8 cellular contexts compared by ENCODE assay signal in the genomic region with DNA sequence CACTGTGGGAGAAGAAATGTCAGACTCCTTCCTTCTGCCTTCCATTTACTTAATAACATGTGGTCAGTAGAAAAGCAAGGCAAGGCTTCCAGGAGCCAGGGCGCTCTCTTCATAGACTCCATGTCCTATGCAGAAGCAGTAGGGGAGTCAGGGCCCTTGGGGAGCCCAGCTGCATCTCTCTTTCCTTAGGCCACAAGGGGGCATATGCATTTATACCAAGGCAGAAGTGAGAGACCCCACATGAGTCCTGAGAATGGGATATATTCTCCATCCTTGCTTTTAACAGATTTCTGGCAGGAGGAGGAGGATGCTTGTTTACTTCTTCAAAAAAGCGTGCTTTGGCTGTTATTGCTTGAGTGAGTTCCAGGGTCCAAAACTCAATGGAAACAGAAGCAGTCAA.
DNase-seq lines count a peak whose midpoint lies in the region; ATAC-seq and TF ChIP-seq lines count a peak whose summit lies in the region.

No MANE protein-coding gene starts in this region.

- H3K4me3 ChIP-seq in tibial artery, result no peak overlapping the region

- intact Hi-C loops in tibial artery (cut with DNase I; ENCODE audit: low total_unique reads), result no loop called here

- H3K36me3 ChIP-seq in tibial artery, result no peaks in the 10 kb centered on the region

- H3K4me1 Mint-ChIP-seq in activated T-cell treated with anti-CD3 and anti-CD28 coated beads, Interleukin-2, amount 50 U/mL, for 4 hours (ENCODE audit: low read depth), result peaks cover 14% of the 10 kb centered on the region

- TF ChIP-seq CTCF in tibial artery (IDR thresholded peaks at IDR 0.05), result peak in 1 of 2 experiments; percentile 32

- no peaks in the 10 kb centered on the region for H3K36me3 Mint-ChIP-seq in activated T-cell treated with anti-CD3 and anti-CD28 coated beads, Interleukin-2, amount 50 U/mL, for 4 hours (ENCODE audit: insufficient read depth)

- H3K4me3 Mint-ChIP-seq in activated T-cell treated with anti-CD3 and anti-CD28 coated beads, Interleukin-2, amount 50 U/mL, for 4 hours, result no peak overlapping the region

- no peaks in the 10 kb centered on the region for H3K27me3 ChIP-seq in tibial artery

- no peaks in the 10 kb centered on the region for H3K9me3 ChIP-seq in tibial artery

- DNase-seq in stimulated activated CD4-positive, alpha-beta T cell treated with anti-CD3 and anti-CD28 coated beads, Interleukin-4, amount 100 ng/mL, for 24 hours, result peak; percentile 13
- DNase-seq in stimulated activated CD4-positive, alpha-beta T cell treated with anti-CD3 and anti-CD28 coated beads, Interleukin-12 subunit alpha, Interleukin-12 subunit beta, amount 100 ng/mL, for 4 hours, result no peak
- peak; percentile 42 for DNase-seq in HuH-7 (ENCODE audit: low spot score)
- DNase-seq in activated T-cell treated with anti-CD3 and anti-CD28 coated beads, Interleukin-2, amount 50 U/mL, for 4 hours, result peak; percentile 21
- DNase-seq in hippocampal formation (lab: John Stamatoyannopoulos, UW), result peak; percentile 15 to 20
- DNase-seq in stimulated activated naive CD4-positive, alpha-beta T cell (lab: John Stamatoyannopoulos, UW), result peak in 4 of 6 experiments; percentile 8 to 34 (median 18)
- no peak for DNase-seq in NCI-H226
- no peak for DNase-seq in tibial artery

- H3K27me3 Mint-ChIP-seq in activated T-cell treated with anti-CD3 and anti-CD28 coated beads, Interleukin-2, amount 50 U/mL, for 4 hours (ENCODE audit: low read depth), result no peaks in the 10 kb centered on the region

- no peak overlapping the region for H3K27ac ChIP-seq in tibial artery

- H3K4me1 ChIP-seq in tibial artery, result no peaks in the 10 kb centered on the region

- H3K9me3 Mint-ChIP-seq in activated T-cell treated with anti-CD3 and anti-CD28 coated beads, Interleukin-2, amount 50 U/mL, for 4 hours, result no peaks in the 10 kb centered on the region

- no peak for ATAC-seq in activated T-cell treated with anti-CD3 and anti-CD28 coated beads, Interleukin-2, amount 50 U/mL, for 4 hours

Comparison
In these comparisons a context has a peak if more than half of its experiments do, and no peak if none do; other contexts are left out.
1. DNase-seq: peak in stimulated activated CD4-positive, alpha-beta T cell treated with anti-CD3 and anti-CD28 coated beads, Interleukin-4, amount 100 ng/mL, for 24 hours (single experiment), HuH-7 (single experiment), activated T-cell treated with anti-CD3 and anti-CD28 coated beads, Interleukin-2, amount 50 U/mL, for 4 hours (single experiment), hippocampal formation (2 of 2) and stimulated activated naive CD4-positive, alpha-beta T cell (4 of 6); none in stimulated activated CD4-positive, alpha-beta T cell treated with anti-CD3 and anti-CD28 coated beads, Interleukin-12 subunit alpha, Interleukin-12 subunit beta, amount 100 ng/mL, for 4 hours (single experiment), NCI-H226 (single experiment) and tibial artery (0 of 2).